In the genomic region with DNA sequence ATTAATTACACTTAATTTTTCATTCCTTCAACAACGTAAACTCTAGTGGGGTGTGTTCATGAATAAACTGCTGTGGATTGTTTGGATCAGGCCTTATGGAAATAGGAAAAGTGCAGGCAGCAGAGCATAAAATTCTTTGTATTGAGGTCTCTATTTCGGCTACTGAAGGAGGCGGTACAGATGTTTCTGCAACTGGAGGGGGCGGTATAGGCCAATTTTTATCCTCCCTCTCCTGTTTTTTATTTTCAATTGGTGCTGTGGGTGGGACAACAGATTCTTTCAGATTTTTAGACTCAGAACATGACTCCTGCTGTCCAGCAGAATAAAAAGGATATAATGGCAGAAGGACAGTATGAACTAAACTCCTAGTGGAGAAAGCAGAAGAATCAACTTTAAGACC, we compare ENCODE assay signal across 8 cellular contexts. TPM values are rescaled to one million over a fixed set of nuclear protein-coding genes. Genes with fewer than 3 reads are reported as not detected.
A peak's percentile ranks its signal among the peaks of the same experiment; 100 is the strongest.
DNase-seq lines count a peak whose midpoint lies in the region; ATAC-seq, FAIRE-seq and TF ChIP-seq lines count a peak whose summit lies in the region.
"Not testable (repeated sequence)": the region's sequence is repeated elsewhere in the genome, so short reads cannot be mapped to it uniquely, and the experiment has no call there.

No MANE protein-coding gene starts in this region.

- not testable (repeated sequence) for H3K4me1 ChIP-seq in foreskin keratinocyte

- not testable (repeated sequence) for H3K27ac ChIP-seq in foreskin keratinocyte

- peak overlapping the region; percentile 62 to 82 (median 70) for H3K27ac Mint-ChIP-seq in nephron

- FAIRE-seq in bronchial epithelial cell (lab: Jason Lieb, UNC): not testable (repeated sequence)

- peaks cover 11% of the 10 kb centered on the region for H3K4me1 Mint-ChIP-seq in nephron

- H3K4me3 Mint-ChIP-seq in nephron: not testable (repeated sequence)

- not testable (repeated sequence) for H3K9me3 Mint-ChIP-seq in nephron

- DNase-seq in AG10803 (ENCODE audit: low read depth); bronchial epithelial cell (ENCODE audit: low read depth); foreskin keratinocyte: not testable (repeated sequence)
- peak; percentile 27 for DNase-seq in ELR (ENCODE audit: low read depth)
- DNase-seq in HT-29 (ENCODE audit: low spot score): peak; percentile 31
- peak; percentile 27 for DNase-seq in NCI-H69 (lab: John Stamatoyannopoulos, UW)

- not testable (repeated sequence) for H3K27me3 ChIP-seq in bronchial epithelial cell (ENCODE audit: control insufficient read depth, insufficient read depth, low read length)
- H3K27me3 ChIP-seq in foreskin keratinocyte: peaks cover 26% of the 10 kb centered on the region

- not testable (repeated sequence) for H3K36me3 Mint-ChIP-seq in nephron (ENCODE audit: low read depth)

- ATAC-seq in SK-N-SH treated with all-trans-retinoic acid at 6 μM for 48 hours: 0 out of 3 replicates have a peak, but pooled peaks have one; percentile 21
- ATAC-seq in foreskin keratinocyte: not testable (repeated sequence)

- H3K27me3 Mint-ChIP-seq in nephron (ENCODE audit: low read depth): not testable (repeated sequence)

- not testable (repeated sequence) for H3K4me3 ChIP-seq in AG10803 (ENCODE audit: low read length); bronchial epithelial cell (ENCODE audit: low read depth, low read length)

- peak; percentile 34 for TF ChIP-seq CTCF in AG10803 (conservative IDR thresholded peaks at IDR 0.05; ENCODE audit: low read length)
- peak; percentile 12 for TF ChIP-seq CTCF in bronchial epithelial cell (IDR thresholded peaks at IDR 0.05; ENCODE audit: insufficient read depth, low read length, severe bottlenecking)
- peak; percentile 53 for TF ChIP-seq CTCF in foreskin keratinocyte (conservative IDR thresholded peaks at IDR 0.05)
- TF ChIP-seq CTCF in nephron (IDR thresholded peaks at IDR 0.05; ENCODE audit: unreplicated experiment in 3 of 3): not testable (repeated sequence)

- not testable (repeated sequence) for H3K36me3 ChIP-seq in bronchial epithelial cell (ENCODE audit: control insufficient read depth, insufficient read depth, low read length)

RNA-seq across cellular contexts. Expression of a gene that starts 17.7 kb away (rescaled TPM):
- total RNA-seq in HT-29 (2014; rRNA removed; shearing (Covaris generic)): 87.7 and 117 TPM in 2 replicates
- 43.3 and 45.5 TPM in 2 replicates for total RNA-seq in bronchial epithelial cell
- total RNA-seq in foreskin keratinocyte: 38.6 and 40.8 TPM in 2 replicates
- polyA plus RNA-seq in foreskin keratinocyte: 21.7 and 26.1 TPM in 2 replicates

RNA-seq across cellular contexts. Expression of a gene that starts 57.6 kb away (rescaled TPM):
- 70.9 and 94.6 TPM in 2 replicates for total RNA-seq in HT-29 (2014; rRNA removed; shearing (Covaris generic))
- total RNA-seq in bronchial epithelial cell: 41.9 and 106 TPM in 2 replicates
- total RNA-seq in foreskin keratinocyte: 23.8 and 24.8 TPM in 2 replicates
- 29.9 and 32.2 TPM in 2 replicates for polyA plus RNA-seq in foreskin keratinocyte
